Comparison of ENCODE assay signal across 20 cellular contexts in the genomic region with DNA sequence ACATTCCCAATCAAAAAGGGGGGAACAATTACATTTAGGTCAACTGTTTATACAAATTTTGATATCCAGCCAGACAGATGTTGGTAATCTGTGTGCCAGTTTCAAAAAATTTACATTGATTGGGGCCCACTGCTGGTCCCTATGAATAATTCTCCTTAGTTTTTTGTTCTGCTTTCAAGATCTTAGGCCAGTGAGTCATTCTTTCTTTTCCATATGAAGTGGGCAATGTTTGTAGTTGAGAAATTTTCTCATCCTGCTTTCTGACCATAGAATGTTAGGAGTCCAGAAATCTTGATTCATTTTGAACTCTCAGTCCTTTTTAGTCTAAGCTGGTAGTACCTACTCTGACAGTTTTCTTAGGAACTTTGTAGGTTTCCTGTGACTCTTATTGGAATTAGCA.
DNase-seq lines count a peak whose midpoint lies in the region; ATAC-seq lines count a peak whose summit lies in the region.
"Had no signal": no experiment of that assay in that cellular context is flagged by ENCODE, and none has a peak within 500 bp of the region (broad histone marks: within the 10 kb centered on the region; RNA-seq: fewer than 3 reads in every experiment).

No MANE protein-coding gene starts in this region.

- H3K4me3 ChIP-seq in ACC112 (ENCODE audit: low read depth, low read length), result no peak overlapping the region
- H3K4me3 ChIP-seq: PC-9 had no signal

- H3K36me3 Mint-ChIP-seq in natural killer cell treated with Interleukin-12 subunit alpha and Interleukin-12 subunit beta and Interleukin-15 and Interleukin-18, amount 100 ng/mL, for 72 hours, result no peaks in the 10 kb centered on the region

- no peak overlapping the region for H2AFZ ChIP-seq in ACC112 (ENCODE audit: low read length, unreplicated experiment)
- H2AFZ ChIP-seq: PC-9 had no signal

- H3K79me2 ChIP-seq in ACC112 (ENCODE audit: control insufficient read depth, insufficient read depth, low read length, unreplicated experiment), result no peaks in the 10 kb centered on the region

- H3K27me3 ChIP-seq in ACC112 (ENCODE audit: insufficient read depth, low read length), result no peaks in the 10 kb centered on the region

- no peaks in the 10 kb centered on the region for H3K27me3 Mint-ChIP-seq in natural killer cell treated with Interleukin-12 subunit alpha and Interleukin-12 subunit beta and Interleukin-15 and Interleukin-18, amount 100 ng/mL, for 72 hours

- peaks cover 16% of the 10 kb centered on the region for H3K9me3 Mint-ChIP-seq in natural killer cell treated with Interleukin-12 subunit alpha and Interleukin-12 subunit beta and Interleukin-15 and Interleukin-18, amount 100 ng/mL, for 72 hours
- H3K9me3 Mint-ChIP-seq: H9 had no signal

- ATAC-seq in natural killer cell treated with Interleukin-12 subunit alpha and Interleukin-12 subunit beta and Interleukin-15 and Interleukin-18, amount 100 ng/mL, for 72 hours, result no peak

- no peaks in the 10 kb centered on the region for H3K4me1 ChIP-seq in ACC112 (ENCODE audit: control insufficient read depth, insufficient read depth, low read length, unreplicated experiment)

- no peaks in the 10 kb centered on the region for H3K36me3 ChIP-seq in ACC112 (ENCODE audit: insufficient read depth, low read length)

- no peak overlapping the region for H3K4me3 Mint-ChIP-seq in natural killer cell treated with Interleukin-12 subunit alpha and Interleukin-12 subunit beta and Interleukin-15 and Interleukin-18, amount 100 ng/mL, for 72 hours
- H3K4me3 Mint-ChIP-seq: H9 had no signal

- no peak overlapping the region for H3K27ac Mint-ChIP-seq in natural killer cell treated with Interleukin-12 subunit alpha and Interleukin-12 subunit beta and Interleukin-15 and Interleukin-18, amount 100 ng/mL, for 72 hours
- H3K27ac Mint-ChIP-seq: H9 had no signal

- DNase-seq in HT1080 (ENCODE audit: low read depth), result peak; percentile 45
- DNase-seq in astrocyte of the hippocampus (ENCODE audit: low read depth, low spot score), result peak; percentile 16
- peak; percentile 14 for DNase-seq in iris pigment epithelial cell (ENCODE audit: low read depth)
- DNase-seq in activated effector memory CD4-positive, alpha-beta T cell treated with Interleukin-2 at 50 U/mL for 16 hours, result no peak
- DNase-seq in natural killer cell treated with Interleukin-12 subunit alpha and Interleukin-12 subunit beta and Interleukin-15 and Interleukin-18, amount 100 ng/mL, for 72 hours (ENCODE audit: low spot score), result no peak
- no peak for DNase-seq in NCI-H1436 (lab: John Stamatoyannopoulos, UW)
- DNase-seq in NCI-H510A treated with DMSO at 0.1 percent for 48 hours (lab: John Stamatoyannopoulos, UW), result no peak
- DNase-seq: DMS79 treated with DMSO at 0.1 percent for 48 hours, H9, NCI-H1105, NCI-H1694, NCI-H2107, NCI-H2227 treated with DMSO at 0.1 percent for 48 hours, NCI-H524, NCI-H82, PC-9, SIG-M5 had no signal

- no peaks in the 10 kb centered on the region for H3K4me1 Mint-ChIP-seq in natural killer cell treated with Interleukin-12 subunit alpha and Interleukin-12 subunit beta and Interleukin-15 and Interleukin-18, amount 100 ng/mL, for 72 hours (ENCODE audit: low read depth in 2 of 2)
- H3K4me1 Mint-ChIP-seq: H9 had no signal

- H3K27ac ChIP-seq in ACC112 (ENCODE audit: low read depth, low read length), result peak overlapping the region; percentile 8; the same call in 1 of the 2 replicates
- H3K27ac ChIP-seq: 22Rv1, PC-9, RWPE1 had no signal

Comparison
In these comparisons a context has a peak if more than half of its experiments do, and no peak if none do; other contexts are left out.
1. DNase-seq: peak in HT1080 (single experiment), astrocyte of the hippocampus (single experiment) and iris pigment epithelial cell (single experiment); none in activated effector memory CD4-positive, alpha-beta T cell treated with Interleukin-2 at 50 U/mL for 16 hours (single experiment), natural killer cell treated with Interleukin-12 subunit alpha and Interleukin-12 subunit beta and Interleukin-15 and Interleukin-18, amount 100 ng/mL, for 72 hours (single experiment), NCI-H1436 (single experiment) and NCI-H510A treated with DMSO at 0.1 percent for 48 hours (single experiment).